In the genomic region with DNA sequence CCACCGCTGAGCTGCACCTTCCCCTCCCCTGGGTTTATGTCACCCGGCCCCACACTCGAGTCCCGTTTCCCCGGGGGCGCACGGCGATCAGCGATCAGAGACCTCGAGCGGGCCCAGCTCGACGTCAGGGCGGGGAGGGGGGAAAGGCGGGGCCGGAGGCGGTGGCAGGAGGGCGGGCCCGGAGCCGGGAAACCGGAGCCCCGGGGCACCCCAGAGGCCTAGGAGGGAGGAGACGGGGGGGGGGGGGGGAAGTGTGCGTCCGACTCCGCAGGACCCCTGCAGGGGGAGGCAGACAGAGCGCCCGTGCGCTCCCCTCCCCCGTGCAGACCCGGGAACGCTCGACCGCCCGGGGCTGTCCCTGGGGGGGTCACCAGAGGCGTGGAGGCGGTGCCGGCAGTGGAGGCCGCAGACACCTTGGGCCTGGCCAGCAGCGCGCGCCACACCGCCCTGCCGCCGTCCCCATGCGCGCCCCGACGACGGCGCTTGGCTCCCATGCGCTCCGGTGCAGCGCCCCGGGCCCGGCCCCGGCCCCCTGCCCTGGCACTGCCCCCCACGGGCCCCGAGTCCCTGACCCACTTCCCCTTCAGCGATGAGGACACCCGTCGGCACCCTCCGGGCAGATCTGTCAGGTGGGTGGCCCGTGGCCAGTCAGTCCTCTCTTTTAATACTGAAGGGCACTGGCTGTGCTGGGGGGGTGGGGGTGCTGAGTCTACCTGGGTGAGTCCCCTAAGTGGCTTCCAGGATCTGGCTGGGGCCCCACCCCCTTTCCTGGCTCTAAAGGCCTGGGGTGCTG, we compare ENCODE assay signal across 1 cellular context.
TF ChIP-seq lines count a peak whose summit lies in the region.

No MANE protein-coding gene starts in this region.

TF ChIP-seq in A549, 52 proteins besides CTCF, POLR2A, EP300 and RAD21 (continued from another document):
- TF ChIP-seq, protein P1, sequence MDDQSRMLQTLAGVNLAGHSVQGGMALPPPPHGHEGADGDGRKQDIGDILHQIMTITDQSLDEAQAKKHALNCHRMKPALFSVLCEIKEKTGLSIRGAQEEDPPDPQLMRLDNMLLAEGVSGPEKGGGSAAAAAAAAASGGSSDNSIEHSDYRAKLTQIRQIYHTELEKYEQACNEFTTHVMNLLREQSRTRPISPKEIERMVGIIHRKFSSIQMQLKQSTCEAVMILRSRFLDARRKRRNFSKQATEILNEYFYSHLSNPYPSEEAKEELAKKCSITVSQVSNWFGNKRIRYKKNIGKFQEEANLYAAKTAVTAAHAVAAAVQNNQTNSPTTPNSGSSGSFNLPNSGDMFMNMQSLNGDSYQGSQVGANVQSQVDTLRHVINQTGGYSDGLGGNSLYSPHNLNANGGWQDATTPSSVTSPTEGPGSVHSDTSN (IDR thresholded peaks at IDR 0.05) = no peak
- TF ChIP-seq, protein P2, sequence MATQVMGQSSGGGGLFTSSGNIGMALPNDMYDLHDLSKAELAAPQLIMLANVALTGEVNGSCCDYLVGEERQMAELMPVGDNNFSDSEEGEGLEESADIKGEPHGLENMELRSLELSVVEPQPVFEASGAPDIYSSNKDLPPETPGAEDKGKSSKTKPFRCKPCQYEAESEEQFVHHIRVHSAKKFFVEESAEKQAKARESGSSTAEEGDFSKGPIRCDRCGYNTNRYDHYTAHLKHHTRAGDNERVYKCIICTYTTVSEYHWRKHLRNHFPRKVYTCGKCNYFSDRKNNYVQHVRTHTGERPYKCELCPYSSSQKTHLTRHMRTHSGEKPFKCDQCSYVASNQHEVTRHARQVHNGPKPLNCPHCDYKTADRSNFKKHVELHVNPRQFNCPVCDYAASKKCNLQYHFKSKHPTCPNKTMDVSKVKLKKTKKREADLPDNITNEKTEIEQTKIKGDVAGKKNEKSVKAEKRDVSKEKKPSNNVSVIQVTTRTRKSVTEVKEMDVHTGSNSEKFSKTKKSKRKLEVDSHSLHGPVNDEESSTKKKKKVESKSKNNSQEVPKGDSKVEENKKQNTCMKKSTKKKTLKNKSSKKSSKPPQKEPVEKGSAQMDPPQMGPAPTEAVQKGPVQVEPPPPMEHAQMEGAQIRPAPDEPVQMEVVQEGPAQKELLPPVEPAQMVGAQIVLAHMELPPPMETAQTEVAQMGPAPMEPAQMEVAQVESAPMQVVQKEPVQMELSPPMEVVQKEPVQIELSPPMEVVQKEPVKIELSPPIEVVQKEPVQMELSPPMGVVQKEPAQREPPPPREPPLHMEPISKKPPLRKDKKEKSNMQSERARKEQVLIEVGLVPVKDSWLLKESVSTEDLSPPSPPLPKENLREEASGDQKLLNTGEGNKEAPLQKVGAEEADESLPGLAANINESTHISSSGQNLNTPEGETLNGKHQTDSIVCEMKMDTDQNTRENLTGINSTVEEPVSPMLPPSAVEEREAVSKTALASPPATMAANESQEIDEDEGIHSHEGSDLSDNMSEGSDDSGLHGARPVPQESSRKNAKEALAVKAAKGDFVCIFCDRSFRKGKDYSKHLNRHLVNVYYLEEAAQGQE (IDR thresholded peaks at IDR 0.05) = no peak
